In the genomic region with DNA sequence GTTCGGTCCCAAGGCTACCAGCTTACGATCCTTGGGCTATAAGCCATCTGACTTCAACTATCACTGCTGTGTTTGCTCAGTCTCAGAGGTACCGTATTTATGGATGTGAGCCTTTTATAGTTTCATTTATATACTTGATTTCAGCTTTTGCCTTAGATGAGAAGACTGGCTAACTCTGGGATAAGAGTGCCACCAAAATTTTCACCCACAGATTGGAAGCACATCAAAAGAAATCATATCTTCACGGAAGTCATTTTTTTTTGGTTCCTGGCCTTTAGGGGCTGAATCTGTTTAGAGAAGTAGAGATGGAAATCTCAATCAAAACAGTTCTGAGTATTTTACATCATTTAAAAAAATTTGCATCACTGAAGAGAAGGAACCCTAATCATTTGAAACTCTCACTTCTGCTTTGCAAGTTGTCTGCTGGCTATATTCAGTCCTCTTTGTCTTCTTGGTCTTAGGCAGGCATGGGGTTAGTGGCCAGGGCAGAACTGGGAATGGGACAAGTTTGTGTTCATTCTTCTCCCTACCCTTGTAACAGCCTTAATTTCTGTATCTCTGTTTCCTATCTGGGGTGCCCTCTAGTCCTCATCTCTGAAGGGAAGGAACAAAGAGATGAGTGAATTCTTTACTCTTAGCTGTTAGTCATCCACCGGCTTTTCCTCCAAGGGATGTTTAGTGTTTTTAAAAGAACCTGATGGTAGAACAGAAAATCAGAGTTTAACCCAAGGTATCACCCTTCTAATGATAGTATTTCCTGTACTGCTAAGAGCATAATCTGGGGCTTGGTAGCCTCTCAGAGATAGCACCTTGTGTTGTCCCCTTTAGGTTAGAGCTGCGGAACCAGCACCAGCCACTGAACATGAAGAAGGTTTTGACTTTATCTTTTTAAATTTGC, we compare ENCODE assay signal across 10 cellular contexts. TPM values are rescaled to one million over a fixed set of nuclear protein-coding genes. Genes with fewer than 3 reads are reported as not detected.
DNase-seq lines count a peak whose midpoint lies in the region; ATAC-seq lines count a peak whose summit lies in the region.
"Had no signal": no experiment of that assay in that cellular context is flagged by ENCODE, and none has a peak within 500 bp of the region (broad histone marks: within the 10 kb centered on the region; RNA-seq: fewer than 3 reads in every experiment).

No MANE protein-coding gene starts in this region.

- H3K4me1 Mint-ChIP-seq in activated CD4-positive, alpha-beta T cell treated with anti-CD3 and anti-CD28 coated beads for 36 hours, result peaks cover 98% of the 10 kb centered on the region
- peaks cover 94% of the 10 kb centered on the region for H3K4me1 Mint-ChIP-seq in stimulated activated memory B cell treated with anti-CD40 and anti-IgM and Interleukin-4, amounts not matched to agents 10 μg/mL and 1 μg/mL and 100 μg/mL, for 72 hours

- POLR2A ChIA-PET in activated CD4-positive, alpha-beta T cell treated with anti-CD3 and anti-CD28 coated beads for 36 hours (lab: Charles Lee), result interaction anchor here (0.8 to 1.5 kb wide), 3 partner anchors 14 to 26 kb away, joined by 3 to 9 read pairs (median 4); no protein-coding TSS in a partner anchor

- peak; percentile 48 for ATAC-seq in activated CD4-positive, alpha-beta T cell treated with anti-CD3 and anti-CD28 coated beads for 36 hours
- peak; percentile 56 for ATAC-seq in HG03025 (IDR thresholded peaks at IDR 0.05; ENCODE audit: low FRiP score, unreplicated experiment)
- peak; percentile 84 for ATAC-seq in stimulated activated memory B cell treated with anti-CD40 and anti-IgM and Interleukin-4, amounts not matched to agents 10 μg/mL and 1 μg/mL and 100 μg/mL, for 72 hours

- H3K4me3 Mint-ChIP-seq in activated CD4-positive, alpha-beta T cell treated with anti-CD3 and anti-CD28 coated beads for 36 hours, result peak overlapping the region; percentile 71
- peak overlapping the region; percentile 60 for H3K4me3 Mint-ChIP-seq in stimulated activated memory B cell treated with anti-CD40 and anti-IgM and Interleukin-4, amounts not matched to agents 10 μg/mL and 1 μg/mL and 100 μg/mL, for 72 hours
- H3K4me3 Mint-ChIP-seq: nephron had no signal

- no peaks in the 10 kb centered on the region for H3K9me3 Mint-ChIP-seq in activated CD4-positive, alpha-beta T cell treated with anti-CD3 and anti-CD28 coated beads for 36 hours (ENCODE audit: low read depth)
- no peaks in the 10 kb centered on the region for H3K9me3 Mint-ChIP-seq in stimulated activated memory B cell treated with anti-CD40 and anti-IgM and Interleukin-4, amounts not matched to agents 10 μg/mL and 1 μg/mL and 100 μg/mL, for 72 hours
- H3K9me3 Mint-ChIP-seq: nephron had no signal

- CTCF ChIA-PET in activated CD4-positive, alpha-beta T cell treated with anti-CD3 and anti-CD28 coated beads for 36 hours (lab: Charles Lee), result interaction anchor here (0.7 to 6.0 kb wide), 16 partner anchors 8 to 73 kb away, joined by 3 to 38 read pairs (median 6); partner anchors contain the start of gene TNFAIP8

- no peak for DNase-seq in activated CD4-positive, alpha-beta T cell treated with anti-CD3 and anti-CD28 coated beads for 36 hours
- no peak for DNase-seq in activated CD4-positive, alpha-beta T cell treated with anti-CD3 and anti-CD28 coated beads for 4 hours
- DNase-seq in SIG-M5 treated with dmso at 0.1 percent for 504 hours (lab: John Stamatoyannopoulos, UW; ENCODE audit: unreplicated experiment) (peak; percentile 92), DMS53 treated with DMSO at 0.1 percent for 48 hours (lab: John Stamatoyannopoulos, UW; ENCODE audit: unreplicated experiment) (no peak), NCI-H524 treated with DMSO at 0.1 percent for 48 hours (lab: John Stamatoyannopoulos, UW) (no peak), Kasumi-1 (lab: John Stamatoyannopoulos, UW) (no peak)
- DNase-seq: NCI-H446 treated with DMSO at 0.1 percent for 48 hours had no signal

- H3K27me3 Mint-ChIP-seq in activated CD4-positive, alpha-beta T cell treated with anti-CD3 and anti-CD28 coated beads for 36 hours, result no peaks in the 10 kb centered on the region
- H3K27me3 Mint-ChIP-seq in stimulated activated memory B cell treated with anti-CD40 and anti-IgM and Interleukin-4, amounts not matched to agents 10 μg/mL and 1 μg/mL and 100 μg/mL, for 72 hours, result no peaks in the 10 kb centered on the region

- intact Hi-C loops in activated CD4-positive, alpha-beta T cell treated with anti-CD3 and anti-CD28 coated beads for 36 hours (cut with DNase I, micrococcal nuclease), result loop anchor here (1.0 to 5.0 kb wide), 12 partner anchors 8 to 354 kb away; partner anchors contain the start of genes DMXL1 (in 1 of the 2) and DTWD2 (in 1 of the 2)

- H3K36me3 Mint-ChIP-seq in activated CD4-positive, alpha-beta T cell treated with anti-CD3 and anti-CD28 coated beads for 36 hours (ENCODE audit: low read depth), result peaks cover 39% of the 10 kb centered on the region
- H3K36me3 Mint-ChIP-seq in stimulated activated memory B cell treated with anti-CD40 and anti-IgM and Interleukin-4, amounts not matched to agents 10 μg/mL and 1 μg/mL and 100 μg/mL, for 72 hours, result no peaks in the 10 kb centered on the region

- peak overlapping the region; percentile 96 for H3K27ac Mint-ChIP-seq in activated CD4-positive, alpha-beta T cell treated with anti-CD3 and anti-CD28 coated beads for 36 hours
- H3K27ac Mint-ChIP-seq in stimulated activated memory B cell treated with anti-CD40 and anti-IgM and Interleukin-4, amounts not matched to agents 10 μg/mL and 1 μg/mL and 100 μg/mL, for 72 hours, result peak overlapping the region; percentile 84
- H3K27ac Mint-ChIP-seq: nephron had no signal

RNA-seq across cellular contexts. Expression of gene TNFAIP8, which starts 14.1 kb away (rescaled TPM):
- total RNA-seq in activated CD4-positive, alpha-beta T cell treated with anti-CD3 and anti-CD28 coated beads for 36 hours, result 100 to 1,000 TPM; 166 to 171 TPM
